Comparison of ENCODE assay signal across 10 cellular contexts in the genomic region with DNA sequence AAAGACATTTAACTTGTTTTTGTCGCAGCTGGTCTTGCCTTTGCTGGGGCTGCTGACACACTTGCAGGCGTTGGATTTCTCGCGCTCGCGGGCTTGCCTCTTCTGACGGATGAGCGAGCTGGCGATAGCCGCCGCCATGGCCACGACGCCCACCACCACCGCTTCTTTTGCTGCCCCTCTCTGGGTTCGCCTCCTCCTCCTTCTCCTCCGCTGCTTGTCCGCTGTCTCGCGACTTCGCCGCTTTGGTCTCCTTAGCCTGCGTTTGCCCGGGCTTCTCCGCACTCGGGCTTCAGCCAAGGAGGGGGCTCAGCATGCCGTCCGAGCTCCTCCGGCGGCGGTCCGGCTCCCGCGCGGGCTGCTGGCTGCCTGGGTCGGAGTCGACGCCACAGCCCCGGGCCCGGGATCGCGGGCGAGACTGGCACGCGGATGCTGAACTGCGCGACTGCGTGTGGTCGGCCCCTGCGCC. TPM values are rescaled to one million over a fixed set of nuclear protein-coding genes. Genes with fewer than 3 reads are reported as not detected.
DNase-seq lines count a peak whose midpoint lies in the region; ATAC-seq, FAIRE-seq and TF ChIP-seq lines count a peak whose summit lies in the region.
"Had no signal": no experiment of that assay in that cellular context is flagged by ENCODE, and none has a peak within 500 bp of the region (broad histone marks: within the 10 kb centered on the region; RNA-seq: fewer than 3 reads in every experiment).

No MANE protein-coding gene starts in this region.

- H3K27me3 ChIP-seq in MG63 = peaks cover 5% of the 10 kb centered on the region; the same call in 1 of the 2 replicates

- no peaks in the 10 kb centered on the region for H3K4me1 ChIP-seq in A549

- DNase-seq in A549 (ENCODE audit: low read depth in 1 of 2, low spot score in 1 of 2) (no peak), MG63 (peak; percentile 2), glutamatergic neuron (peak; percentile 29), osteocyte (ENCODE audit: extremely low spot score, unreplicated experiment) (no peak), NCI-H345 (lab: John Stamatoyannopoulos, UW) (no peak), GM13977 (ENCODE audit: low spot score) (no peak)
- no peak for DNase-seq in activated naive CD4-positive, alpha-beta T cell treated with anti-CD3 and anti-CD28 coated beads, Interleukin-2, amount 50 U/mL, for 16 hours
- DNase-seq: stimulated activated CD4-positive, alpha-beta T cell treated with anti-CD3 and anti-CD28 coated beads, Interleukin-4, amount 100 ng/mL, for 1 hour had no signal

- TF ChIP-seq POLR2A in A549 (IDR thresholded peaks at IDR 0.05; ENCODE audit: low read length) = no peak

- H3K9me3 ChIP-seq in A549 = no peaks in the 10 kb centered on the region
- H3K9me3 ChIP-seq in MG63 = no peaks in the 10 kb centered on the region

- H3K4me1 Mint-ChIP-seq in glutamatergic neuron (ENCODE audit: low read depth, unreplicated experiment) = peaks cover 9% of the 10 kb centered on the region
- H3K4me1 Mint-ChIP-seq in osteocyte (ENCODE audit: unreplicated experiment) = no peaks in the 10 kb centered on the region

- H3K27me3 Mint-ChIP-seq in glutamatergic neuron (ENCODE audit: unreplicated experiment) (peaks cover 1% of the 10 kb centered on the region), osteocyte (ENCODE audit: unreplicated experiment) (peaks cover 26% of the 10 kb centered on the region)

- H3K36me3 Mint-ChIP-seq in glutamatergic neuron (ENCODE audit: unreplicated experiment) (no peaks in the 10 kb centered on the region), osteocyte (ENCODE audit: unreplicated experiment) (no peaks in the 10 kb centered on the region)

- no peaks in the 10 kb centered on the region for H3K36me3 ChIP-seq in MG63

- H3K4me3 ChIP-seq in A549 (peak overlapping the region; percentile 28; the same call in 2 of the 3 replicates), MG63 (no peak overlapping the region)

- no peak for FAIRE-seq in A549 (lab: Jason Lieb, UNC)

- H3K4me2 ChIP-seq in A549 = peak overlapping the region; percentile 75

- peaks cover 2% of the 10 kb centered on the region for H3K9me3 Mint-ChIP-seq in glutamatergic neuron (ENCODE audit: unreplicated experiment)
- no peaks in the 10 kb centered on the region for H3K9me3 Mint-ChIP-seq in osteocyte (ENCODE audit: unreplicated experiment)

- no peak for TF ChIP-seq EP300 in A549 (IDR thresholded peaks at IDR 0.05)

- POLR2A ChIA-PET in A549 (lab: Yijun Ruan, JAX) = no interaction called here

- H3K27ac Mint-ChIP-seq in glutamatergic neuron (ENCODE audit: unreplicated experiment) (no peak overlapping the region), osteocyte (ENCODE audit: unreplicated experiment) (no peak overlapping the region)

- TF ChIP-seq RAD21 in A549 (conservative IDR thresholded peaks at IDR 0.05 in 1 of 2, IDR thresholded peaks at IDR 0.05 in 1 of 2) = no peak

- peak; percentile 32 to 71; a peak in 3 of 6 replicates for ATAC-seq in A549
- no peak for ATAC-seq in HG02759 (IDR thresholded peaks at IDR 0.05; ENCODE audit: unreplicated experiment)

- no peak for TF ChIP-seq CTCF in A549 (IDR thresholded peaks at IDR 0.05)
- no peak for TF ChIP-seq CTCF in glutamatergic neuron (IDR thresholded peaks at IDR 0.05; ENCODE audit: partially characterized antibody, unreplicated experiment)
- TF ChIP-seq CTCF in osteocyte (IDR thresholded peaks at IDR 0.05) = no peak
- TF ChIP-seq CTCF in GM13977 (IDR thresholded peaks at IDR 0.05; ENCODE audit: extremely low read depth, insufficient read depth, missing control alignments) = no peak

- 2% methylated on average over 16 of the region's 49 CpGs for WGBS in A549 (ENCODE audit: missing lambda C conversion rate)

- H3K4me3 Mint-ChIP-seq in glutamatergic neuron (ENCODE audit: unreplicated experiment) = peak overlapping the region; percentile 83
- H3K4me3 Mint-ChIP-seq in osteocyte (ENCODE audit: unreplicated experiment) = peak overlapping the region; percentile 60

- CTCF ChIA-PET in A549 (lab: Yijun Ruan, JAX) = interaction anchor here (1.1 kb wide), 1 partner anchor 11 kb away, joined by 3 read pairs; no protein-coding TSS in a partner anchor

- in situ Hi-C loops in GM13977 (cut with MboI; ENCODE audit: low pct_unique_long_range_greater_than_20kb, low sequenced_read_pairs, unreplicated experiment) = no loop called here

- H3K27ac ChIP-seq in A549 = no peak overlapping the region
- H3K27ac ChIP-seq: C4-2B had no signal

TF ChIP-seq in A549, 52 proteins besides CTCF, POLR2A, EP300 and RAD21:
- TF ChIP-seq NFE2L2 (conservative IDR thresholded peaks at IDR 0.05; ENCODE audit: low read length) (no peak), KDM1A (IDR thresholded peaks at IDR 0.05; ENCODE audit: low read depth) (no peak), CHD4 (IDR thresholded peaks at IDR 0.05; ENCODE audit: borderline replicate concordance) (no peak)
TF ChIP-seq in A549: peak in this region for 0.

RNA-seq across cellular contexts. Expression of gene FGF13, which starts 0.6 kb away (rescaled TPM):
- polyA plus RNA-seq in A549 (2011; rRNA removed) (0.13 and 0.17 TPM in 2 replicates), A549 (2017; fragmentation: RNase III; extraction: RNeasy Plus Mini Kit Qiagen cat#74134 plus additional on column Dnase treatment) (not detected in 3 replicates)
- 0.01 and 0.11 TPM in 2 replicates for polyA plus RNA-seq in A549 (2012; cell fraction: cytosol; rRNA removed)
- polyA plus RNA-seq in A549 (2012; cell fraction: nucleus; rRNA removed) = not detected in 2 replicates
- polyA minus RNA-seq in A549 (2011; rRNA and poly(A)+ RNA removed) = not detected in 2 replicates
- 0.05 and 0.56 TPM in 2 replicates for total RNA-seq in MG63 (2014; rRNA removed; shearing (Covaris generic); ENCODE audit: low replicate concordance)
- total RNA-seq in glutamatergic neuron (ENCODE audit: unreplicated experiment) (34.2 TPM), osteocyte (not detected in 2 replicates)

Comparison
In these comparisons a context has a peak if more than half of its experiments do, and no peak if none do; other contexts are left out.
1. DNase-seq: peak in MG63 (single experiment) and glutamatergic neuron (single experiment); none in A549 (0 of 2), osteocyte (single experiment), activated naive CD4-positive, alpha-beta T cell treated with anti-CD3 and anti-CD28 coated beads, Interleukin-2, amount 50 U/mL, for 16 hours (single experiment), NCI-H345 (single experiment) and GM13977 (single experiment).
2. RNA of gene FGF13, which starts 0.6 kb away (total RNA-seq): 34.2 TPM in glutamatergic neuron (single experiment); 0.05 to 0.56 TPM in MG63 and not detected in osteocyte; every median in the first group is over 10 times any median in the second.